Comparison of ENCODE assay signal across 1 cellular context in genomic region chr19:46648070-46648960, GRCh38.
TF ChIP-seq lines count a peak whose summit lies in the region.

No MANE protein-coding gene starts in this region.

TF ChIP-seq in GM12878, 131 proteins besides CTCF, POLR2A, EP300 and RAD21:
- peak; percentile 57; the same call in 1 of the 2 replicates for TF ChIP-seq NR2F1 (conservative IDR thresholded peaks at IDR 0.05)
- TF ChIP-seq POU2F2 (IDR thresholded peaks at IDR 0.05; ENCODE audit: borderline replicate concordance, low read depth, low read length), result 0 out of 3 replicates have a peak, but pooled peaks have one; percentile 16
- TF ChIP-seq RUNX3 (IDR thresholded peaks at IDR 0.05; ENCODE audit: low read length), result peak; percentile 64
- TF ChIP-seq MEF2B (IDR thresholded peaks at IDR 0.05; ENCODE audit: partially characterized antibody, poor library complexity, severe bottlenecking), result peak; percentile 27
- TF ChIP-seq GATAD2B (conservative IDR thresholded peaks at IDR 0.05; ENCODE audit: low read depth), result peak; percentile 69
- TF ChIP-seq CHD2 (IDR thresholded peaks at IDR 0.05; ENCODE audit: borderline replicate concordance, low read depth, low read length), result 0 out of 2 replicates have a peak, but pooled peaks have one; percentile 45
- TF ChIP-seq RELA (IDR thresholded peaks at IDR 0.05; ENCODE audit: borderline replicate concordance, partially characterized antibody), result no peak
- peak; percentile 98 for TF ChIP-seq TCF12 (IDR thresholded peaks at IDR 0.05; ENCODE audit: low read depth, low read length)
- peak; percentile 48 to 67; a peak in 1 of 4 replicates for TF ChIP-seq BHLHE40 (IDR thresholded peaks at IDR 0.05; ENCODE audit: borderline replicate concordance in 1 of 2, low read depth in 2 of 2, low read length in 1 of 2)
- TF ChIP-seq SKIL (IDR thresholded peaks at IDR 0.05; ENCODE audit: low read depth, poor library complexity, severe bottlenecking), result no peak
- TF ChIP-seq LARP7 (IDR thresholded peaks at IDR 0.05), result 0 out of 2 replicates have a peak, but pooled peaks have one; percentile 29
- 0 out of 2 replicates have a peak, but pooled peaks have one; percentile 31 for TF ChIP-seq BCL11A (IDR thresholded peaks at IDR 0.05; ENCODE audit: low read depth, low read length)
- no peak for TF ChIP-seq POLR2AphosphoS5 (IDR thresholded peaks at IDR 0.05; ENCODE audit: low read length)
- no peak for TF ChIP-seq BRCA1 (IDR thresholded peaks at IDR 0.05; ENCODE audit: low read depth, low read length)
- 0 out of 2 replicates have a peak, but pooled peaks have one; percentile 42 for TF ChIP-seq NBN (IDR thresholded peaks at IDR 0.05)
- no peak for TF ChIP-seq REST (IDR thresholded peaks at IDR 0.05; ENCODE audit: low read depth, low read length)
- TF ChIP-seq HDAC2 (IDR thresholded peaks at IDR 0.05), result no peak
- no peak; the same call in 1 of the 2 replicates for TF ChIP-seq BACH1 (IDR thresholded peaks at IDR 0.05; ENCODE audit: borderline replicate concordance)
- 0 out of 2 replicates have a peak, but pooled peaks have one; percentile 31 for TF ChIP-seq ESRRA (IDR thresholded peaks at IDR 0.05; ENCODE audit: low read length)
- TF ChIP-seq SPI1 (IDR thresholded peaks at IDR 0.05; ENCODE audit: borderline replicate concordance, insufficient read depth, low read depth, low read length), result peak; percentile 34; the same call in 1 of the 2 replicates
- TF ChIP-seq ETV6 (conservative IDR thresholded peaks at IDR 0.05 in 1 of 2, IDR thresholded peaks at IDR 0.05 in 1 of 2; ENCODE audit: borderline replicate concordance in 1 of 2, low read depth in 1 of 2), result 0 out of 4 replicates have a peak, but pooled peaks of 1 of the 2 experiments have one; percentile 8
- TF ChIP-seq ZBTB11 (CRISPR knock-in tag; IDR thresholded peaks at IDR 0.05), result no peak
- peak in 1 of 2 experiments; percentile 56; a peak in 1 of 3 replicates for TF ChIP-seq EGR1 (IDR thresholded peaks at IDR 0.05; ENCODE audit: borderline replicate concordance in 1 of 2, low read depth in 2 of 2, low read length in 2 of 2)
- TF ChIP-seq DPF2 (IDR thresholded peaks at IDR 0.05), result 0 out of 2 replicates have a peak, but pooled peaks have one; percentile 59
- peak; percentile 73; the same call in 1 of the 2 replicates for TF ChIP-seq TCF3 (IDR thresholded peaks at IDR 0.05; ENCODE audit: borderline replicate concordance, insufficient read depth, low read depth, low read length)
- peak; percentile 61 for TF ChIP-seq IKZF1 (conservative IDR thresholded peaks at IDR 0.05)
- TF ChIP-seq SREBF2 (IDR thresholded peaks at IDR 0.05; ENCODE audit: low read length), result no peak
- peak; percentile 68; the same call in 1 of the 2 replicates for TF ChIP-seq ZNF687 (IDR thresholded peaks at IDR 0.05)
- peak; percentile 18; the same call in 1 of the 2 replicates for TF ChIP-seq PAX5 (IDR thresholded peaks at IDR 0.05; ENCODE audit: borderline replicate concordance, low read depth, low read length)
- 0 out of 2 replicates have a peak, but pooled peaks have one; percentile 27 for TF ChIP-seq RELB (IDR thresholded peaks at IDR 0.05; ENCODE audit: low read depth)
